ENCODE assay signal across 8 cellular contexts in genomic region chr5:88140863-88141694, GRCh38.
A peak's percentile ranks its signal among the peaks of the same experiment; 100 is the strongest.
DNase-seq lines count a peak whose midpoint lies in the region; ATAC-seq and TF ChIP-seq lines count a peak whose summit lies in the region.

No MANE protein-coding gene starts in this region.

- DNase-seq in AG09319 (ENCODE audit: extremely low read depth, low read depth) (peak; percentile 87), NCI-H345 (lab: John Stamatoyannopoulos, UW) (peak; percentile 97), cerebellar nuclear complex (lab: John Stamatoyannopoulos, UW) (peak; percentile 98), kidney epithelial cell (ENCODE audit: low read depth) (peak; percentile 80)
- DNase-seq in stimulated activated CD4-positive, alpha-beta T cell treated with anti-CD3 and anti-CD28 coated beads, Interleukin-12 subunit alpha, Interleukin-12 subunit beta, amount 100 ng/mL, for 48 hours (ENCODE audit: low read depth in 2 of 3, low spot score in 1 of 3) = peak; percentile 75 to 77 (median 76)

- peak overlapping the region; percentile 34 for H3K4me3 ChIP-seq in kidney epithelial cell (ENCODE audit: low read depth, low read length)

- TF ChIP-seq CTCF in AG09319 (IDR thresholded peaks at IDR 0.05; ENCODE audit: low read depth, low read length) = peak; percentile 61
- TF ChIP-seq CTCF in kidney epithelial cell (IDR thresholded peaks at IDR 0.05; ENCODE audit: insufficient read depth, low read length, poor library complexity, severe bottlenecking) = peak; percentile 66

- H3K36me3 ChIP-seq in kidney epithelial cell (ENCODE audit: control insufficient read depth, insufficient read depth, low read length) = no peaks in the 10 kb centered on the region

- H3K27me3 ChIP-seq in kidney epithelial cell (ENCODE audit: control insufficient read depth, insufficient read depth, low read length) = peaks cover 56% of the 10 kb centered on the region

- peak; percentile 93 for ATAC-seq in GM19043 (IDR thresholded peaks at IDR 0.05; ENCODE audit: low read depth, unreplicated experiment)
- ATAC-seq in HG03354 (IDR thresholded peaks at IDR 0.05; ENCODE audit: poor library complexity, severe bottlenecking, unreplicated experiment) = peak; percentile 97
- ATAC-seq in activated CD4-positive, CD25-positive, alpha-beta regulatory T cell treated with anti-CD3 and anti-CD28 coated beads, Interleukin-2, amount 50 U/mL, for 24 hours = peak; percentile 84 to 91

Comparison
In these comparisons a context has a peak if more than half of its experiments do, and no peak if none do; other contexts are left out.
1. Peak in every context shown above with its lines: DNase-seq, ATAC-seq and H3K4me3 ChIP-seq.